ENCODE assay signal across 8 cellular contexts in the genomic region with DNA sequence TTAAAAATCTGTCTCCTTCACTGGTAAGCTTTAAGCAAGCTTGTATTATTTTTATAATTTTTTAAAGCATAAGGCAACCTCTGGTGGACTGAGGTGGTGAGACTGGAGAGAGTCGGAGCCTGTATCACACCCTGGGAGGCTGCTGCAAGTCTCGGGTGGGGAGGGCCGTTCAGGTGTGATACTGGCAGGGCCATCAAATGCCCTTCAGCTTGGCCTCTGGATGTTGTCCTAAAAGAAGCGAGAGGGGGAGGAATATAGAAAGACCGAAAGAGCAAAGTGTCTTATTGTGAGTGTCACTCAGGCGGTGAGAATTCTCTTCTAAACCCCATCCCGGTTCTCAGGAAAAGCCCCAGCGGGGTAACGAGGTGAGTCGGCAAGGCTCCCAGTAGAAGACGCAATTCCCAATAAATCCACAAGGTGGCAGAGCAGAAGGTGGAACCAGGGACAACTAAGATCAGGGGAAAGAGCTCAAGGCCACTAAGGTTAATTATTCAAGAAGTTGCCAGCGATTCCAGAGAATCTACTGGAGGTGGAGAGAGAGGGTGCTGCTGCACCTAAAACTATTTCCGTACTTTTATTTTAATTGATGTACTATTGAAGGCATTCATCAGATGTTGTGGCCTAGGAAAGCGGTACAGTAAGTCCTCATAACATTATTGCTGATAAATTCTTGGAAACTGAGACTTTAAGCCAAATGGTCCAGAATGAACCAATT. TPM values are rescaled to one million over a fixed set of nuclear protein-coding genes. Genes with fewer than 3 reads are reported as not detected.
A peak's percentile ranks its signal among the peaks of the same experiment; 100 is the strongest.
DNase-seq lines count a peak whose midpoint lies in the region; ATAC-seq, FAIRE-seq and TF ChIP-seq lines count a peak whose summit lies in the region.

No MANE protein-coding gene starts in this region.

- TF ChIP-seq CTCF in HepG2 (CRISPR knock-in tag; IDR thresholded peaks at IDR 0.05) = peak; percentile 95

- CTCF ChIA-PET in HepG2 (lab: Yijun Ruan, JAX; ENCODE audit: low intra/inter-chr PET ratio, low total read pairs) = interaction anchor here (1.3 to 3.3 kb wide), 4 partner anchors 46 to 141 kb away, joined by 4 to 45 read pairs (median 8); a partner anchor contains a TSS

- peak; percentile 83 for TF ChIP-seq RAD21 in HepG2 (CRISPR knock-in tag; IDR thresholded peaks at IDR 0.05)

- peak; percentile 83 for ATAC-seq in GM18511 (IDR thresholded peaks at IDR 0.05; ENCODE audit: unreplicated experiment)
- ATAC-seq in HG03139 (IDR thresholded peaks at IDR 0.05; ENCODE audit: unreplicated experiment) = peak; percentile 69
- ATAC-seq in HepG2 = peak; percentile 93

- peaks cover 21% of the 10 kb centered on the region for H3K4me1 ChIP-seq in HepG2 (ENCODE audit: insufficient read depth, low read length)

- BruUV-seq in HepG2 (replicated peaks; lab: Mats Ljungman, UMichigan) = no TSS peak

- FAIRE-seq in HepG2 (lab: Jason Lieb, UNC) = peak; percentile 86

- TF ChIP-seq POLR2A in HepG2 (IDR thresholded peaks at IDR 0.05; ENCODE audit: insufficient read depth in 1 of 2, low read depth in 2 of 2, low read length in 2 of 2) = no peak

- in situ Hi-C loops in HepG2 (cut with HindIII; ENCODE audit: extremely low pct_ligation_motif_present, low pct_unique_long_range_greater_than_20kb) = loop anchor here (5.0 kb wide), 1 partner anchor 123 kb away; no protein-coding TSS in a partner anchor

- 13% methylated on average over 14 of the region's 14 CpGs for WGBS in HepG2 (ENCODE audit: low lambda C conversion rate)

- H3K4me2 ChIP-seq in HepG2 (ENCODE audit: low read depth, low read length) = peak overlapping the region; percentile 72

- no peak overlapping the region for H3K27ac ChIP-seq in HepG2 (ENCODE audit: extremely low read length, insufficient read depth, low read length)

- peak overlapping the region in 2 of 3 experiments; percentile 18 to 30; a peak in 2 of 6 replicates for H3K4me3 ChIP-seq in HepG2 (replicated peaks in 1 of 3; ENCODE audit: insufficient read depth in 1 of 3, low read depth in 2 of 3, low read length in 3 of 3)

- no peaks in the 10 kb centered on the region for H3K79me2 ChIP-seq in HepG2 (ENCODE audit: insufficient read depth, low read length)

- POLR2A ChIA-PET in HepG2 (lab: Yijun Ruan, JAX) = interaction anchor here (0.6 to 1.6 kb wide), 5 partner anchors 14 to 266 kb away, joined by 3 to 13 read pairs (median 4); a partner anchor contains a TSS

- H2AFZ ChIP-seq in HepG2 (ENCODE audit: low read length) = no peak overlapping the region

- H3K9me3 ChIP-seq in HepG2 (ENCODE audit: low read length) = no peaks in the 10 kb centered on the region

- DNase-seq in A172 (ENCODE audit: low spot score) (peak; percentile 78), NCI-H446 (lab: John Stamatoyannopoulos, UW) (peak; percentile 28 to 72), cerebellar cortex (ENCODE audit: low spot score) (peak; percentile 77), HepG2 (ENCODE audit: low spot score) (peak; percentile 89)
- peak; percentile 67 for DNase-seq in activated CD4-positive, CD25-positive, alpha-beta regulatory T cell treated with anti-CD3 and anti-CD28 coated beads, Interleukin-2, amount 50 U/mL, for 72 hours
- DNase-seq in stimulated activated CD8-positive, alpha-beta memory T cell treated with anti-CD3 and anti-CD28 coated beads, Interleukin-12 subunit alpha, Interleukin-12 subunit beta, amount 100 ng/mL, for 1 hour (ENCODE audit: low read depth) = peak; percentile 52

- no peaks in the 10 kb centered on the region for H4K20me1 ChIP-seq in HepG2 (ENCODE audit: insufficient read depth, low read length)

- intact Hi-C loops in HepG2 (cut with micrococcal nuclease; ENCODE audit: unreplicated experiment) = loop anchor here (1.0 to 2.0 kb wide), 5 partner anchors 15 to 191 kb away; a partner anchor contains a TSS

- H3K27me3 ChIP-seq in HepG2 (ENCODE audit: control insufficient read depth in 1 of 2, insufficient read depth in 2 of 2, low read length in 2 of 2) = peaks cover 0 to 15% of the 10 kb centered on the region in 2 experiments; a peak in 4 of 5 replicates

- H3K36me3 ChIP-seq in HepG2 (replicated peaks in 1 of 2; ENCODE audit: control insufficient read depth in 1 of 2, insufficient read depth in 2 of 2, low read length in 2 of 2) = no peaks in the 10 kb centered on the region

- no peak for TF ChIP-seq EP300 in HepG2 (IDR thresholded peaks at IDR 0.05; ENCODE audit: low read depth in 2 of 2, low read length in 2 of 2)
- no peak for TF ChIP-seq EP300 in HepG2 (CRISPR knock-in tag; IDR thresholded peaks at IDR 0.05; ENCODE audit: borderline replicate concordance)

- H3K9ac ChIP-seq in HepG2 (ENCODE audit: insufficient read depth, low read depth, low read length) = no peak overlapping the region

TF ChIP-seq in HepG2, 621 proteins besides CTCF, POLR2A, EP300 and RAD21 (continues in another document):
- TF ChIP-seq SKI (IDR thresholded peaks at IDR 0.05; ENCODE audit: partially characterized antibody) = no peak
- no peak for TF ChIP-seq ZNF263 (CRISPR knock-in tag; IDR thresholded peaks at IDR 0.05)
- no peak for TF ChIP-seq KLF12 (CRISPR knock-in tag; IDR thresholded peaks at IDR 0.05; ENCODE audit: borderline replicate concordance)
- no peak for TF ChIP-seq FOXM1 (CRISPR knock-in tag; IDR thresholded peaks at IDR 0.05)
- TF ChIP-seq, protein P1, sequence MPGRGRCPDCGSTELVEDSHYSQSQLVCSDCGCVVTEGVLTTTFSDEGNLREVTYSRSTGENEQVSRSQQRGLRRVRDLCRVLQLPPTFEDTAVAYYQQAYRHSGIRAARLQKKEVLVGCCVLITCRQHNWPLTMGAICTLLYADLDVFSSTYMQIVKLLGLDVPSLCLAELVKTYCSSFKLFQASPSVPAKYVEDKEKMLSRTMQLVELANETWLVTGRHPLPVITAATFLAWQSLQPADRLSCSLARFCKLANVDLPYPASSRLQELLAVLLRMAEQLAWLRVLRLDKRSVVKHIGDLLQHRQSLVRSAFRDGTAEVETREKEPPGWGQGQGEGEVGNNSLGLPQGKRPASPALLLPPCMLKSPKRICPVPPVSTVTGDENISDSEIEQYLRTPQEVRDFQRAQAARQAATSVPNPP (CRISPR knock-in tag; IDR thresholded peaks at IDR 0.05) = no peak
- TF ChIP-seq RBM22 (optimal IDR thresholded peaks at IDR 0.05; ENCODE audit: low read length) = no peak
- no peak for TF ChIP-seq ZNF883 (CRISPR knock-in tag; IDR thresholded peaks at IDR 0.05; ENCODE audit: not compliant biosample characterization)
- peak; percentile 76 for TF ChIP-seq RXRB (CRISPR knock-in tag; IDR thresholded peaks at IDR 0.05; ENCODE audit: borderline replicate concordance)
- TF ChIP-seq ZNF563 (CRISPR knock-in tag; IDR thresholded peaks at IDR 0.05) = no peak

RNA-seq across cellular contexts. Expression of a gene that starts 14.1 kb away (rescaled TPM):
- total RNA-seq in A172 (2014; rRNA removed; shearing (Covaris generic)) = 0.76 and 1.8 TPM in 2 replicates
- total RNA-seq in HepG2 (2016; rRNA removed; fragmentation: Illumina TruSeq; extraction: Trizol) = 0.62 and 0.86 TPM in 2 replicates
- total RNA-seq in HepG2 (2016; cell fraction: cytosol; rRNA removed; fragmentation: Illumina TruSeq; extraction: Trizol; ENCODE audit: low read depth) = 0.62 and 0.71 TPM in 2 replicates
- 0.86 and 1.00 TPM in 2 replicates for total RNA-seq in HepG2 (2016; cell fraction: insoluble cytoplasmic fraction; rRNA removed; fragmentation: Illumina TruSeq; extraction: Trizol)
- total RNA-seq in HepG2 (2016; cell fraction: membrane; rRNA removed; fragmentation: Illumina TruSeq; extraction: Trizol) = 1.1 and 1.2 TPM in 2 replicates
- total RNA-seq in HepG2 (2016; cell fraction: nucleus; rRNA removed; fragmentation: Illumina TruSeq; extraction: Trizol) = 0.47 and 0.68 TPM in 2 replicates
- polyA plus RNA-seq in HepG2 (2011; rRNA removed) = 0.35 and 0.41 TPM in 2 replicates
- polyA plus RNA-seq in HepG2 (2011; cell fraction: cytosol; rRNA removed) = 0.13 and 0.24 TPM in 2 replicates
- 0.37 and 0.81 TPM in 2 replicates for polyA plus RNA-seq in HepG2 (2011; cell fraction: nucleus; rRNA removed)
- 0.44 and 0.50 TPM in 2 replicates for polyA plus RNA-seq in HepG2 (2012)
- polyA plus RNA-seq in HepG2 (2016; cell fraction: cytosol; fragmentation: Illumina TruSeq; extraction: Trizol; ENCODE audit: low read depth) = 0.77 and 0.84 TPM in 2 replicates
- polyA plus RNA-seq in HepG2 (2016; cell fraction: insoluble cytoplasmic fraction; fragmentation: Illumina TruSeq; extraction: Trizol; ENCODE audit: low read depth) = 0.55 and 0.73 TPM in 2 replicates
- polyA plus RNA-seq in HepG2 (2016; cell fraction: membrane; fragmentation: Illumina TruSeq; extraction: Trizol; ENCODE audit: low read depth) = 0.72 and 1.00 TPM in 2 replicates
- polyA plus RNA-seq in HepG2 (2016; cell fraction: nucleus; fragmentation: Illumina TruSeq; extraction: Trizol; ENCODE audit: insufficient read depth, low read depth) = 0.29 and 0.92 TPM in 2 replicates
- 0.06 and 3.9 TPM in 2 replicates for polyA minus RNA-seq in HepG2 (2011; rRNA and poly(A)+ RNA removed; ENCODE audit: low replicate concordance)
- polyA minus RNA-seq in HepG2 (2011; cell fraction: cytosol; rRNA and poly(A)+ RNA removed) = 0.40 and 0.53 TPM in 2 replicates
- not detected in 2 replicates for polyA minus RNA-seq in HepG2 (2011; cell fraction: nucleus; rRNA and poly(A)+ RNA removed)

RNA-seq across cellular contexts. Expression of a gene that starts 14.4 kb away (rescaled TPM):
- total RNA-seq in A172 (2014; rRNA removed; shearing (Covaris generic)) = 3.2 and 7.1 TPM in 2 replicates
- total RNA-seq in HepG2 (2016; rRNA removed; fragmentation: Illumina TruSeq; extraction: Trizol) = 3.2 and 5.3 TPM in 2 replicates
- 4.6 and 5.3 TPM in 2 replicates for total RNA-seq in HepG2 (2016; cell fraction: cytosol; rRNA removed; fragmentation: Illumina TruSeq; extraction: Trizol; ENCODE audit: low read depth)
- total RNA-seq in HepG2 (2016; cell fraction: insoluble cytoplasmic fraction; rRNA removed; fragmentation: Illumina TruSeq; extraction: Trizol) = 2.3 and 6.0 TPM in 2 replicates
- 2.1 and 2.6 TPM in 2 replicates for total RNA-seq in HepG2 (2016; cell fraction: membrane; rRNA removed; fragmentation: Illumina TruSeq; extraction: Trizol)
- total RNA-seq in HepG2 (2016; cell fraction: nucleus; rRNA removed; fragmentation: Illumina TruSeq; extraction: Trizol) = 16.7 and 17.4 TPM in 2 replicates
- polyA plus RNA-seq in HepG2 (2011; rRNA removed) = 3.2 and 3.3 TPM in 2 replicates
- polyA plus RNA-seq in HepG2 (2011; cell fraction: cytosol; rRNA removed) = 0.70 and 0.79 TPM in 2 replicates
- 16.9 and 20.1 TPM in 2 replicates for polyA plus RNA-seq in HepG2 (2011; cell fraction: nucleus; rRNA removed)
- 2.8 and 3.1 TPM in 2 replicates for polyA plus RNA-seq in HepG2 (2012)
- 0.44 and 0.50 TPM in 2 replicates for polyA plus RNA-seq in HepG2 (2016; cell fraction: cytosol; fragmentation: Illumina TruSeq; extraction: Trizol; ENCODE audit: low read depth)
- 1.8 and 2.1 TPM in 2 replicates for polyA plus RNA-seq in HepG2 (2016; cell fraction: insoluble cytoplasmic fraction; fragmentation: Illumina TruSeq; extraction: Trizol; ENCODE audit: low read depth)
- polyA plus RNA-seq in HepG2 (2016; cell fraction: membrane; fragmentation: Illumina TruSeq; extraction: Trizol; ENCODE audit: low read depth) = 0.84 and 1.6 TPM in 2 replicates
- 16.9 and 18.5 TPM in 2 replicates for polyA plus RNA-seq in HepG2 (2016; cell fraction: nucleus; fragmentation: Illumina TruSeq; extraction: Trizol; ENCODE audit: insufficient read depth, low read depth)
- 6.0 and 7.6 TPM in 2 replicates for polyA minus RNA-seq in HepG2 (2011; rRNA and poly(A)+ RNA removed; ENCODE audit: low replicate concordance)
- polyA minus RNA-seq in HepG2 (2011; cell fraction: cytosol; rRNA and poly(A)+ RNA removed) = 1.6 and 3.0 TPM in 2 replicates
- 17.4 and 18.2 TPM in 2 replicates for polyA minus RNA-seq in HepG2 (2011; cell fraction: nucleus; rRNA and poly(A)+ RNA removed)
